In the genomic region with DNA sequence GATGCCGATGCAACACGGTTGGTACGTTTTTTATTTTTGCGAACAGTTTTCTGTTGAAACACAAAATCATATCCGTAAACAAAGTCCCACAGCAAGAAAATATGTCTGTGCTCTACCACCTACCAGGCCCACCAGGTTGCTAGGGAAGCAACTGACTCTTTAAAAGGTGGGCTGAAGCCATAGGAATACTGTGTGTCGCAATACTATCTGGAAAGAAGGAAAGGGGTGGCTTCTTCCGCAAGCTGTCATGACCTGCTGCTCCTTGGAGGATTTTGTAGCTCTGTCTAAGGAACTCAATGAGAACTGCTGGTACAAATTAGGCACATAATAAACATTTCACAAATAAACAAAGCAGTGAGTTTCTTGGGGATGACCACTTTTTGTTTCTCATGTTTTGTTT, we compare ENCODE assay signal across 34 cellular contexts. TPM values are rescaled to one million over a fixed set of nuclear protein-coding genes. Genes with fewer than 3 reads are reported as not detected.
"Had no signal": no experiment of that assay in that cellular context is flagged by ENCODE, and none has a peak within 500 bp of the region (broad histone marks: within the 10 kb centered on the region; RNA-seq: fewer than 3 reads in every experiment).

No MANE protein-coding gene starts in this region.

- H3K4me3 Mint-ChIP-seq: activated B cell treated with CpG ODN at 0.5 μM for 24 hours; activated CD8-positive, alpha-beta T cell treated with anti-CD3 and anti-CD28 coated beads for 36 hours; activated naive CD4-positive, alpha-beta T cell treated with anti-CD3 and anti-CD28 coated beads for 36 hours; activated naive CD4-positive, alpha-beta T cell treated with anti-CD3 and anti-CD28 coated beads, Interleukin-2, amount 50 U/mL, for 24 hours; activated naive CD8-positive, alpha-beta T cell treated with anti-CD3 and anti-CD28 coated beads for 36 hours; activated naive CD8-positive, alpha-beta T cell treated with anti-CD3 and anti-CD28 coated beads, Interleukin-2, amount 50 U/mL, for 24 hours; activated T-cell treated with anti-CD3 and anti-CD28 coated beads, Interleukin-2, amount 50 U/mL, for 4 hours; activated T-helper 1 cell treated with anti-CD3 and anti-CD28 coated beads, Interleukin-12 subunit alpha, Interleukin-12 subunit beta, Interleukin-2, Interleukin-4 antibody, amounts not matched to agents 30 ng/mL and 10 ng/mL and 1 ng/mL, durations not matched to agents 14 hours and 24 hours and 36 hours; brain; effector memory CD8-positive, alpha-beta T cell; T-helper 17 cell; T-helper 2 cell treated with Interferon-gamma antibody and Interleukin-4, amounts not matched to agents 5 μg/mL and 100 μg/mL, for 36 hours had no signal

- H3K4me3 ChIP-seq: adrenal gland, breast epithelium, esophagus muscularis mucosa, gastrocnemius medialis had no signal

- H3K27me3 Mint-ChIP-seq: activated B cell treated with CpG ODN at 0.5 μM for 24 hours; activated naive CD8-positive, alpha-beta T cell treated with anti-CD3 and anti-CD28 coated beads, Interleukin-2, amount 50 U/mL, for 24 hours; effector memory CD8-positive, alpha-beta T cell had no signal

- H3K36me3 Mint-ChIP-seq: activated naive CD4-positive, alpha-beta T cell treated with anti-CD3 and anti-CD28 coated beads, Interleukin-2, amount 50 U/mL, for 24 hours; activated naive CD8-positive, alpha-beta T cell treated with anti-CD3 and anti-CD28 coated beads for 36 hours; brain had no signal

- H3K4me1 ChIP-seq: adrenal gland, breast epithelium, esophagus muscularis mucosa, foreskin keratinocyte, gastrocnemius medialis had no signal

- H3K9me3 Mint-ChIP-seq: activated B cell treated with CpG ODN at 0.5 μM for 24 hours; activated CD8-positive, alpha-beta T cell treated with anti-CD3 and anti-CD28 coated beads for 36 hours; activated naive CD4-positive, alpha-beta T cell treated with anti-CD3 and anti-CD28 coated beads for 36 hours; activated naive CD4-positive, alpha-beta T cell treated with anti-CD3 and anti-CD28 coated beads, Interleukin-2, amount 50 U/mL, for 24 hours; activated naive CD8-positive, alpha-beta T cell treated with anti-CD3 and anti-CD28 coated beads for 36 hours; activated naive CD8-positive, alpha-beta T cell treated with anti-CD3 and anti-CD28 coated beads, Interleukin-2, amount 50 U/mL, for 24 hours; activated T-cell treated with anti-CD3 and anti-CD28 coated beads, Interleukin-2, amount 50 U/mL, for 4 hours; activated T-helper 1 cell treated with anti-CD3 and anti-CD28 coated beads, Interleukin-12 subunit alpha, Interleukin-12 subunit beta, Interleukin-2, Interleukin-4 antibody, amounts not matched to agents 30 ng/mL and 10 ng/mL and 1 ng/mL, durations not matched to agents 14 hours and 24 hours and 36 hours; activated T-helper 2 cell treated with anti-CD3 and anti-CD28 coated beads, Interferon-gamma antibody, Interleukin-2, Interleukin-4, amounts not matched to agents 10 μg/mL and 5 μg/mL and 100 μg/mL, durations not matched to agents 14 hours and 24 hours and 36 hours; T-helper 2 cell treated with Interferon-gamma antibody and Interleukin-4, amounts not matched to agents 5 μg/mL and 100 μg/mL, for 36 hours had no signal

- H3K4me1 Mint-ChIP-seq: activated B cell treated with CpG ODN at 0.5 μM for 24 hours; activated naive CD4-positive, alpha-beta T cell treated with anti-CD3 and anti-CD28 coated beads, Interleukin-2, amount 50 U/mL, for 24 hours; activated naive CD8-positive, alpha-beta T cell treated with anti-CD3 and anti-CD28 coated beads for 36 hours; activated naive CD8-positive, alpha-beta T cell treated with anti-CD3 and anti-CD28 coated beads, Interleukin-2, amount 50 U/mL, for 24 hours; brain; T-helper 17 cell had no signal

- DNase-seq: activated B cell treated with CpG ODN at 0.5 μM for 24 hours; activated CD4-positive, alpha-beta T cell treated with anti-CD3 and anti-CD28 coated beads for 48 hours; activated CD4-positive, alpha-beta T cell treated with anti-CD3 and anti-CD28 coated beads, Interleukin-2, amount 50 U/mL, for 1 hour; activated CD4-positive, alpha-beta T cell treated with anti-CD3 and anti-CD28 coated beads, Interleukin-2, amount 50 U/mL, for 48 hours; activated CD8-positive, alpha-beta memory T cell treated with anti-CD3 and anti-CD28 coated beads for 24 hours; activated CD8-positive, alpha-beta T cell treated with anti-CD3 and anti-CD28 coated beads for 36 hours; activated effector memory CD4-positive, alpha-beta T cell treated with anti-CD3 and anti-CD28 coated beads, Interleukin-2, amount 50 U/mL, for 16 hours; activated naive CD4-positive, alpha-beta T cell treated with anti-CD3 and anti-CD28 coated beads for 36 hours; activated naive CD8-positive, alpha-beta T cell treated with anti-CD3 and anti-CD28 coated beads for 36 hours; activated naive CD8-positive, alpha-beta T cell treated with anti-CD3 and anti-CD28 coated beads, Interleukin-2, amount 50 U/mL, for 24 hours; activated T-cell treated with anti-CD3 and anti-CD28 coated beads, Interleukin-2, amount 50 U/mL, for 4 hours; adrenal gland; amygdala; aorta; cortex of kidney; dermis blood vessel endothelial cell; effector CD4-positive, alpha-beta T cell; effector memory CD8-positive, alpha-beta T cell; foreskin keratinocyte; glutamatergic neuron; T-helper 1 cell; T-helper 17 cell; T1000; WERI-Rb-1 had no signal

- H3K9me3 ChIP-seq: adrenal gland, breast epithelium, esophagus muscularis mucosa, gastrocnemius medialis had no signal

- H3K27ac ChIP-seq: adrenal gland, breast epithelium, esophagus muscularis mucosa, foreskin keratinocyte, WERI-Rb-1 had no signal

- H3K27ac Mint-ChIP-seq: activated B cell treated with CpG ODN at 0.5 μM for 24 hours; activated CD8-positive, alpha-beta T cell treated with anti-CD3 and anti-CD28 coated beads for 36 hours; activated naive CD4-positive, alpha-beta T cell treated with anti-CD3 and anti-CD28 coated beads for 36 hours; activated naive CD4-positive, alpha-beta T cell treated with anti-CD3 and anti-CD28 coated beads, Interleukin-2, amount 50 U/mL, for 24 hours; activated naive CD8-positive, alpha-beta T cell treated with anti-CD3 and anti-CD28 coated beads for 36 hours; activated naive CD8-positive, alpha-beta T cell treated with anti-CD3 and anti-CD28 coated beads, Interleukin-2, amount 50 U/mL, for 24 hours; activated T-helper 1 cell treated with anti-CD3 and anti-CD28 coated beads, Interleukin-12 subunit alpha, Interleukin-12 subunit beta, Interleukin-2, Interleukin-4 antibody, amounts not matched to agents 30 ng/mL and 10 ng/mL and 1 ng/mL, durations not matched to agents 14 hours and 24 hours and 36 hours; activated T-helper 2 cell treated with anti-CD3 and anti-CD28 coated beads, Interferon-gamma antibody, Interleukin-2, Interleukin-4, amounts not matched to agents 10 μg/mL and 5 μg/mL and 100 μg/mL, durations not matched to agents 14 hours and 24 hours and 36 hours; brain; effector memory CD8-positive, alpha-beta T cell; T-helper 17 cell; T-helper 2 cell treated with Interferon-gamma antibody and Interleukin-4, amounts not matched to agents 5 μg/mL and 100 μg/mL, for 36 hours had no signal

- ATAC-seq: activated CD4-positive, CD25-positive, alpha-beta regulatory T cell treated with anti-CD3 and anti-CD28 coated beads, Interleukin-2, amount 50 U/mL, for 24 hours; activated CD8-positive, alpha-beta T cell treated with anti-CD3 and anti-CD28 coated beads for 36 hours; activated naive CD8-positive, alpha-beta T cell treated with anti-CD3 and anti-CD28 coated beads, Interleukin-2, amount 50 U/mL, for 24 hours; activated T-cell treated with anti-CD3 and anti-CD28 coated beads, Interleukin-2, amount 50 U/mL, for 4 hours; effector memory CD8-positive, alpha-beta T cell; foreskin keratinocyte; T-helper 17 cell had no signal

- H3K36me3 ChIP-seq: adrenal gland, breast epithelium, esophagus muscularis mucosa, gastrocnemius medialis, WERI-Rb-1 had no signal

- H3K27me3 ChIP-seq: esophagus muscularis mucosa, foreskin keratinocyte, gastrocnemius medialis had no signal

RNA-seq across cellular contexts. Expression of gene BEND2, which starts 46.5 kb away (rescaled TPM):
- total RNA-seq: activated B cell treated with CpG ODN at 0.5 μM for 24 hours; activated CD8-positive, alpha-beta T cell treated with anti-CD3 and anti-CD28 coated beads for 36 hours; activated naive CD4-positive, alpha-beta T cell treated with anti-CD3 and anti-CD28 coated beads for 36 hours; activated naive CD8-positive, alpha-beta T cell treated with anti-CD3 and anti-CD28 coated beads for 36 hours; activated T-cell treated with anti-CD3 and anti-CD28 coated beads, Interleukin-2, amount 50 U/mL, for 4 hours; activated T-helper 1 cell treated with anti-CD3 and anti-CD28 coated beads, Interleukin-12 subunit alpha, Interleukin-12 subunit beta, Interleukin-2, Interleukin-4 antibody, amounts not matched to agents 30 ng/mL and 10 ng/mL and 1 ng/mL, durations not matched to agents 14 hours and 24 hours and 36 hours; activated T-helper 2 cell treated with anti-CD3 and anti-CD28 coated beads, Interferon-gamma antibody, Interleukin-2, Interleukin-4, amounts not matched to agents 10 μg/mL and 5 μg/mL and 100 μg/mL, durations not matched to agents 14 hours and 24 hours and 36 hours; adrenal gland; aorta; breast epithelium; chondrocyte; dermis blood vessel endothelial cell; esophagus muscularis mucosa; foreskin keratinocyte had no signal
- polyA plus RNA-seq: adrenal gland, aorta, foreskin keratinocyte had no signal
